8 cellular contexts compared by ENCODE assay signal in genomic region chr5:151081426-151082273, GRCh38. TPM values are rescaled to one million over a fixed set of nuclear protein-coding genes. Genes with fewer than 3 reads are reported as not detected.
DNase-seq lines count a peak whose midpoint lies in the region; ATAC-seq and TF ChIP-seq lines count a peak whose summit lies in the region.

No MANE protein-coding gene starts in this region.

- intact Hi-C loops in Panc1 (cut with micrococcal nuclease; ENCODE audit: unreplicated experiment), result no loop called here

- H3K36me3 ChIP-seq in Panc1 (ENCODE audit: control insufficient read depth, insufficient read depth, low read length), result no peaks in the 10 kb centered on the region
- H3K36me3 ChIP-seq in effector memory CD4-positive, alpha-beta T cell (ENCODE audit: control insufficient read depth, insufficient read depth, low read length), result peaks cover 5% of the 10 kb centered on the region

- ATAC-seq in Panc1, result no peak; the same call in 1 of the 2 replicates

- peaks cover 15% of the 10 kb centered on the region for H3K36me3 Mint-ChIP-seq in nephron progenitor cell (ENCODE audit: low read depth)

- no peaks in the 10 kb centered on the region for H3K9me3 Mint-ChIP-seq in nephron progenitor cell

- no peaks in the 10 kb centered on the region for H3K27me3 ChIP-seq in Panc1 (ENCODE audit: control insufficient read depth, insufficient read depth, low read length)
- no peaks in the 10 kb centered on the region for H3K27me3 ChIP-seq in effector memory CD4-positive, alpha-beta T cell (replicated peaks; ENCODE audit: control insufficient read depth, insufficient read depth, low read length, poor library complexity, severe bottlenecking)

- peaks cover 25% of the 10 kb centered on the region for H3K4me1 ChIP-seq in Panc1 (ENCODE audit: control insufficient read depth, insufficient read depth, low read length)
- peaks cover 67% of the 10 kb centered on the region for H3K4me1 ChIP-seq in effector memory CD4-positive, alpha-beta T cell (ENCODE audit: control insufficient read depth, insufficient read depth, low read length, poor library complexity, severe bottlenecking)

- TF ChIP-seq CTCF in Panc1 (IDR thresholded peaks at IDR 0.05), result no peak
- TF ChIP-seq CTCF in nephron progenitor cell (IDR thresholded peaks at IDR 0.05), result no peak

- peaks cover 51% of the 10 kb centered on the region for H3K4me1 Mint-ChIP-seq in nephron progenitor cell

- BruUV-seq in Panc1 (replicated peaks; lab: Mats Ljungman, UMichigan), result TSS peak; percentile 94

- H3K4me3 Mint-ChIP-seq in nephron progenitor cell, result peak overlapping the region; percentile 89

- H3K27ac Mint-ChIP-seq in nephron progenitor cell, result peak overlapping the region; percentile 86

- DNase-seq in DMS53 treated with DMSO at 0.1 percent for 48 hours (lab: John Stamatoyannopoulos, UW; ENCODE audit: unreplicated experiment) (peak; percentile 45), DMS53 (lab: John Stamatoyannopoulos, UW) (no peak), Panc1 (ENCODE audit: low read depth, low spot score) (no peak), nephron progenitor cell (no peak), NCI-H128 (lab: John Stamatoyannopoulos, UW; ENCODE audit: unreplicated experiment) (no peak), HPDE6-E6E7 (ENCODE audit: extremely low spot score) (no peak), NCI-H2029 treated with DMSO at 0.1 percent for 48 hours (lab: John Stamatoyannopoulos, UW) (no peak)
- no peak for DNase-seq in effector memory CD4-positive, alpha-beta T cell

- H3K9me3 ChIP-seq in Panc1 (ENCODE audit: control insufficient read depth, insufficient read depth, low read depth, low read length), result no peaks in the 10 kb centered on the region
- no peaks in the 10 kb centered on the region for H3K9me3 ChIP-seq in effector memory CD4-positive, alpha-beta T cell (ENCODE audit: control insufficient read depth, low read length)

- no peaks in the 10 kb centered on the region for H3K27me3 Mint-ChIP-seq in nephron progenitor cell (ENCODE audit: low read depth, poor library complexity)

- peak overlapping the region; percentile 83 to 95 for H3K4me3 ChIP-seq in Panc1 (ENCODE audit: low read depth in 2 of 2, low read length in 2 of 2)
- H3K4me3 ChIP-seq in effector memory CD4-positive, alpha-beta T cell (ENCODE audit: insufficient read depth, low read depth, low read length, poor library complexity, severe bottlenecking), result peak overlapping the region; percentile 93

- in situ Hi-C loops in Panc1 (cut with HindIII; ENCODE audit: low pct_unique_long_range_greater_than_20kb, low sequenced_read_pairs), result no loop called here

- POLR2A ChIA-PET in Panc1 (lab: Charles Lee), result interaction anchor here (0.5 kb wide), 1 partner anchor 15 kb away, joined by 3 read pairs; no protein-coding TSS in a partner anchor

- CTCF ChIA-PET in Panc1 (lab: Charles Lee), result interaction anchor here (0.9 kb wide), 1 partner anchor 14 kb away, joined by 3 read pairs; no protein-coding TSS in a partner anchor

- peak overlapping the region; percentile 85 for H3K27ac ChIP-seq in Panc1 (ENCODE audit: low read length)
- H3K27ac ChIP-seq in effector memory CD4-positive, alpha-beta T cell (ENCODE audit: insufficient read depth, low read length, poor library complexity, severe bottlenecking), result peak overlapping the region; percentile 99

RNA-seq across cellular contexts. Expression of gene TNIP1, which starts 0.8 kb away (rescaled TPM):
- total RNA-seq in Panc1 (2021; ENCODE audit: unreplicated experiment), result 81.9 TPM
- polyA plus RNA-seq in Panc1 (2012; ENCODE audit: insufficient read length), result 122 TPM
